In the genomic region with DNA sequence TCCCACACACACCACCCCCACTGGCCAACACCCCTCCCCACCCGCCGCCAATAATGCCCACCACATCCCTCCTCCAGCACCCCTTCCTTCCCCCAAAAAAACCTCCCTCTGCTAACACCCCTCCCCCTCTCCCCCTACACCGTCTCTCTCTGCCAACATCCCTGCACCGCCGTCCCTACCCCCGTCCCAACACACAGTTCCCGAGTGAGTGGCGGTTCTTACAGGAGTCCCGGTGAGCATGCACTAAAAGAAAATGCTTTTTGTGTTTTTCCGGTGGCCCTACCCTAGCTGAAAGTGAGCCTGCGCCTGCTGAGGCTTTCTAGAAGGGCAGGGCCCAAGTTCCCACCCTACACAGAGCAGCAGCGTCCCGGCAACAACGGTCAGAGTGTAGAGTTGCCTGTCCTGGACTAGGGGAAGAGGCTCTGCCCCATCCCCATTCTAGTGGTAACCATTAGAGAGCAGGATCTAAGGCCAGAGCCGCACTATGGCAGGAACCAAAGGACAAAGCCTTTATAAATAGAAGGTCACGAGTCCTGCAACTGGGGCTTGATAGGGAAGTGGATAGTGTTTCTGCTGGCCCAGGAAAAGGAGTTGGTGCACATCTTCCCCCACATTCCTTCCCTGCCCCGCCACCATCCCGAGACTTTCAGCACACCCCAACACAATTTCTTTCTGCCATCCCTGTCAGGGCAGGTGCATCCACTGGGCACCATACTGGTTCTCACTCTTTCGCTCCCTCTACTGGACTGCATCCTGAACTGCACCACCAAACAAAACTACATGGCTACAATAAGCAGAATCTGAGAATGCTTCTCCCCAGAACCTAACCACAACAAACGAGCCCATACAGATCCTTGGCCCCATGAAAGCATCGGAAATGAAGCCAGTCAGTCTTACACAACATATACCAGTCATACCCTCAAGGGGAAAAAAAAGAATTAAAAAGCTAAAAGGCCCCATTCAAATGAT, we compare ENCODE assay signal across 9 cellular contexts.
DNase-seq lines count a peak whose midpoint lies in the region; ATAC-seq and TF ChIP-seq lines count a peak whose summit lies in the region.
"Had no signal": no experiment of that assay in that cellular context is flagged by ENCODE, and none has a peak within 500 bp of the region (broad histone marks: within the 10 kb centered on the region; RNA-seq: fewer than 3 reads in every experiment).

No MANE protein-coding gene starts in this region.

- H3K27ac ChIP-seq in epithelial cell of prostate = no peak overlapping the region
- H3K27ac ChIP-seq: thoracic aorta had no signal

- peak; percentile 0 to 7 for DNase-seq in activated CD4-positive, alpha-beta T cell treated with anti-CD3 and anti-CD28 coated beads for 24 hours (ENCODE audit: low read depth in 2 of 2)
- DNase-seq in activated CD4-positive, alpha-beta T cell treated with anti-CD3 and anti-CD28 coated beads for 1 hour = no peak
- peak; percentile 35 for DNase-seq in WTC11 (ENCODE audit: low spot score)
- peak; percentile 14 for DNase-seq in epithelial cell of prostate (ENCODE audit: low read depth, low spot score)
- peak; percentile 0 for DNase-seq in putamen (ENCODE audit: low spot score)
- DNase-seq in NCI-H2196 treated with DMSO at 0.1 percent for 48 hours (lab: John Stamatoyannopoulos, UW; ENCODE audit: unreplicated experiment) = no peak

- TF ChIP-seq CTCF in LNCAP (IDR thresholded peaks at IDR 0.05) (peak; percentile 56), WTC11 (IDR thresholded peaks at IDR 0.05) (no peak)

- POLR2A ChIA-PET in WTC11 (lab: Charles Lee) = no interaction called here

- peaks cover 2% of the 10 kb centered on the region; the same call in 1 of the 2 replicates for H3K27me3 Mint-ChIP-seq in WTC11 (ENCODE audit: low read depth)

- ATAC-seq in GM21529 (IDR thresholded peaks at IDR 0.05; ENCODE audit: unreplicated experiment) = peak; percentile 91
- ATAC-seq in WTC11 = peak; percentile 84

- H3K4me1 Mint-ChIP-seq in WTC11 = peaks cover 11% of the 10 kb centered on the region

- CTCF ChIA-PET in WTC11 (lab: Charles Lee) = interaction anchor here (1.0 kb wide), 1 partner anchor 11 kb away, joined by 3 read pairs; no protein-coding TSS in a partner anchor

- H3K9me3 Mint-ChIP-seq in WTC11 = peaks cover 24% of the 10 kb centered on the region

- no peak overlapping the region for H3K27ac Mint-ChIP-seq in WTC11

- H3K36me3 Mint-ChIP-seq in WTC11 = peaks cover 6% of the 10 kb centered on the region

- H3K4me3 Mint-ChIP-seq in WTC11 = peak overlapping the region; percentile 34; the same call in 1 of the 2 replicates

TF ChIP-seq in WTC11, 78 proteins besides CTCF, POLR2A, EP300 and RAD21:
- TF ChIP-seq, protein P1, sequence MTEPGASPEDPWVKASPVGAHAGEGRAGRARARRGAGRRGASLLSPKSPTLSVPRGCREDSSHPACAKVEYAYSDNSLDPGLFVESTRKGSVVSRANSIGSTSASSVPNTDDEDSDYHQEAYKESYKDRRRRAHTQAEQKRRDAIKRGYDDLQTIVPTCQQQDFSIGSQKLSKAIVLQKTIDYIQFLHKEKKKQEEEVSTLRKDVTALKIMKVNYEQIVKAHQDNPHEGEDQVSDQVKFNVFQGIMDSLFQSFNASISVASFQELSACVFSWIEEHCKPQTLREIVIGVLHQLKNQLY (CRISPR knock-in tag; IDR thresholded peaks at IDR 0.05) = no peak
- TF ChIP-seq RORB (CRISPR knock-in tag; IDR thresholded peaks at IDR 0.05) (no peak), ATF1 (CRISPR knock-in tag; IDR thresholded peaks at IDR 0.05) (no peak), GRHL2 (CRISPR knock-in tag; IDR thresholded peaks at IDR 0.05; ENCODE audit: insufficient replicate concordance, severe bottlenecking) (no peak), TCF7 (CRISPR knock-in tag; IDR thresholded peaks at IDR 0.05; ENCODE audit: low read depth) (no peak), CREB1 (CRISPR knock-in tag; IDR thresholded peaks at IDR 0.05) (no peak), NR2C2 (CRISPR knock-in tag; IDR thresholded peaks at IDR 0.05) (no peak)
- TF ChIP-seq, protein P2, sequence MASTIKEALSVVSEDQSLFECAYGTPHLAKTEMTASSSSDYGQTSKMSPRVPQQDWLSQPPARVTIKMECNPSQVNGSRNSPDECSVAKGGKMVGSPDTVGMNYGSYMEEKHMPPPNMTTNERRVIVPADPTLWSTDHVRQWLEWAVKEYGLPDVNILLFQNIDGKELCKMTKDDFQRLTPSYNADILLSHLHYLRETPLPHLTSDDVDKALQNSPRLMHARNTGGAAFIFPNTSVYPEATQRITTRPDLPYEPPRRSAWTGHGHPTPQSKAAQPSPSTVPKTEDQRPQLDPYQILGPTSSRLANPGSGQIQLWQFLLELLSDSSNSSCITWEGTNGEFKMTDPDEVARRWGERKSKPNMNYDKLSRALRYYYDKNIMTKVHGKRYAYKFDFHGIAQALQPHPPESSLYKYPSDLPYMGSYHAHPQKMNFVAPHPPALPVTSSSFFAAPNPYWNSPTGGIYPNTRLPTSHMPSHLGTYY (CRISPR knock-in tag; IDR thresholded peaks at IDR 0.05) = no peak
- TF ChIP-seq, protein P3, sequence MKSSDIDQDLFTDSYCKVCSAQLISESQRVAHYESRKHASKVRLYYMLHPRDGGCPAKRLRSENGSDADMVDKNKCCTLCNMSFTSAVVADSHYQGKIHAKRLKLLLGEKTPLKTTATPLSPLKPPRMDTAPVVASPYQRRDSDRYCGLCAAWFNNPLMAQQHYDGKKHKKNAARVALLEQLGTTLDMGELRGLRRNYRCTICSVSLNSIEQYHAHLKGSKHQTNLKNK (CRISPR knock-in tag; IDR thresholded peaks at IDR 0.05) = no peak
- TF ChIP-seq, protein P4, sequence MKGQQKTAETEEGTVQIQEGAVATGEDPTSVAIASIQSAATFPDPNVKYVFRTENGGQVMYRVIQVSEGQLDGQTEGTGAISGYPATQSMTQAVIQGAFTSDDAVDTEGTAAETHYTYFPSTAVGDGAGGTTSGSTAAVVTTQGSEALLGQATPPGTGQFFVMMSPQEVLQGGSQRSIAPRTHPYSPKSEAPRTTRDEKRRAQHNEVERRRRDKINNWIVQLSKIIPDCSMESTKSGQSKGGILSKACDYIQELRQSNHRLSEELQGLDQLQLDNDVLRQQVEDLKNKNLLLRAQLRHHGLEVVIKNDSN (CRISPR knock-in tag; IDR thresholded peaks at IDR 0.05) = no peak
- TF ChIP-seq, protein P5, sequence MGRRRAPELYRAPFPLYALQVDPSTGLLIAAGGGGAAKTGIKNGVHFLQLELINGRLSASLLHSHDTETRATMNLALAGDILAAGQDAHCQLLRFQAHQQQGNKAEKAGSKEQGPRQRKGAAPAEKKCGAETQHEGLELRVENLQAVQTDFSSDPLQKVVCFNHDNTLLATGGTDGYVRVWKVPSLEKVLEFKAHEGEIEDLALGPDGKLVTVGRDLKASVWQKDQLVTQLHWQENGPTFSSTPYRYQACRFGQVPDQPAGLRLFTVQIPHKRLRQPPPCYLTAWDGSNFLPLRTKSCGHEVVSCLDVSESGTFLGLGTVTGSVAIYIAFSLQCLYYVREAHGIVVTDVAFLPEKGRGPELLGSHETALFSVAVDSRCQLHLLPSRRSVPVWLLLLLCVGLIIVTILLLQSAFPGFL (CRISPR knock-in tag; IDR thresholded peaks at IDR 0.05; ENCODE audit: borderline replicate concordance) = no peak

Comparison
In these comparisons a context has a peak if more than half of its experiments do, and no peak if none do; other contexts are left out.
1. DNase-seq: peak in activated CD4-positive, alpha-beta T cell treated with anti-CD3 and anti-CD28 coated beads for 24 hours (2 of 2), WTC11 (single experiment), epithelial cell of prostate (single experiment) and putamen (single experiment); none in activated CD4-positive, alpha-beta T cell treated with anti-CD3 and anti-CD28 coated beads for 1 hour (single experiment) and NCI-H2196 treated with DMSO at 0.1 percent for 48 hours (single experiment).